Comparison of ENCODE assay signal across 18 cellular contexts in genomic region chr13:99173606-99174005, GRCh38. TPM values are rescaled to one million over a fixed set of nuclear protein-coding genes. Genes with fewer than 3 reads are reported as not detected.
A peak's percentile ranks its signal among the peaks of the same experiment; 100 is the strongest.
DNase-seq lines count a peak whose midpoint lies in the region; ATAC-seq lines count a peak whose summit lies in the region.
"Had no signal": no experiment of that assay in that cellular context is flagged by ENCODE, and none has a peak within 500 bp of the region (broad histone marks: within the 10 kb centered on the region; RNA-seq: fewer than 3 reads in every experiment).

No MANE protein-coding gene starts in this region.

- POLR2A ChIA-PET in naive thymus-derived CD8-positive, alpha-beta T cell (lab: Charles Lee) = no interaction called here

- no peak for ATAC-seq in GM21723 (IDR thresholded peaks at IDR 0.05; ENCODE audit: unreplicated experiment)
- no peak for ATAC-seq in naive thymus-derived CD8-positive, alpha-beta T cell
- ATAC-seq: CD8-positive, alpha-beta T cell; GM12878; GM23338 had no signal

- no peaks in the 10 kb centered on the region for H3K36me3 ChIP-seq in H7 (replicated peaks; ENCODE audit: control insufficient read depth, insufficient read depth, low read length)
- H3K36me3 ChIP-seq: BLaER1, HAP-1 had no signal

- peaks cover 17% of the 10 kb centered on the region for H3K4me1 Mint-ChIP-seq in activated CD4-positive, alpha-beta T cell treated with anti-CD3 and anti-CD28 coated beads, Interleukin-2, amount 10 ng/mL, durations not matched to agents 24 days and 14 days
- H3K4me1 Mint-ChIP-seq in naive thymus-derived CD8-positive, alpha-beta T cell = peaks cover 18 to 38% (median 33%) of the 10 kb centered on the region in 4 donors
- H3K4me1 Mint-ChIP-seq: GM23338 had no signal

- H3K4me3 ChIP-seq in H7 (ENCODE audit: insufficient read depth, low read depth, low read length) = no peak overlapping the region
- H3K4me3 ChIP-seq: BLaER1, GM12878, GM23338, HAP-1 had no signal

- H3K27ac Mint-ChIP-seq in activated CD4-positive, alpha-beta T cell treated with anti-CD3 and anti-CD28 coated beads, Interleukin-2, amount 10 ng/mL, durations not matched to agents 24 days and 14 days = peak overlapping the region; percentile 0
- H3K27ac Mint-ChIP-seq in naive thymus-derived CD8-positive, alpha-beta T cell = peak overlapping the region in 1 of 10 donors; percentile 9
- H3K27ac Mint-ChIP-seq: B cell; CD4-positive, CD25-positive, alpha-beta regulatory T cell; CD8-positive, alpha-beta T cell; GM23338; HFFc6 had no signal

- 0 out of 2 replicates have a peak, but pooled peaks cover 1% of the 10 kb centered on the region for H3K27me3 ChIP-seq in H7 (ENCODE audit: control insufficient read depth, insufficient read depth, low read length)
- H3K27me3 ChIP-seq: BLaER1 had no signal

- no peaks in the 10 kb centered on the region for H3K36me3 Mint-ChIP-seq in activated CD4-positive, alpha-beta T cell treated with anti-CD3 and anti-CD28 coated beads, Interleukin-2, amount 10 ng/mL, durations not matched to agents 24 days and 14 days (ENCODE audit: low read depth)
- no peaks in the 10 kb centered on the region for H3K36me3 Mint-ChIP-seq in naive thymus-derived CD8-positive, alpha-beta T cell
- H3K36me3 Mint-ChIP-seq: CD4-positive, CD25-positive, alpha-beta regulatory T cell; CD8-positive, alpha-beta T cell had no signal

- peaks cover 5% of the 10 kb centered on the region for H3K9me3 Mint-ChIP-seq in activated CD4-positive, alpha-beta T cell treated with anti-CD3 and anti-CD28 coated beads, Interleukin-2, amount 10 ng/mL, durations not matched to agents 24 days and 14 days
- H3K9me3 Mint-ChIP-seq in naive thymus-derived CD8-positive, alpha-beta T cell = no peaks in the 10 kb centered on the region
- H3K9me3 Mint-ChIP-seq: CD4-positive, CD25-positive, alpha-beta regulatory T cell; CD8-positive, alpha-beta T cell; GM23338; HFFc6 had no signal

- peaks cover 21% of the 10 kb centered on the region for H3K27me3 Mint-ChIP-seq in activated CD4-positive, alpha-beta T cell treated with anti-CD3 and anti-CD28 coated beads, Interleukin-2, amount 10 ng/mL, durations not matched to agents 24 days and 14 days
- peaks cover 0 to 7% (median 0%) of the 10 kb centered on the region in 5 donors for H3K27me3 Mint-ChIP-seq in naive thymus-derived CD8-positive, alpha-beta T cell
- H3K27me3 Mint-ChIP-seq: B cell had no signal

- intact Hi-C loops in activated CD4-positive, alpha-beta T cell treated with anti-CD3 and anti-CD28 coated beads, Interleukin-2, amount 10 ng/mL, durations not matched to agents 24 days and 14 days (cut with micrococcal nuclease) = no loop called here

- DNase-seq in activated CD4-positive, alpha-beta T cell treated with anti-CD3 and anti-CD28 coated beads, Interleukin-2, amount 10 ng/mL, durations not matched to agents 24 days and 14 days = no peak
- no peak for DNase-seq in activated CD4-positive, alpha-beta T cell treated with anti-CD3 and anti-CD28 coated beads, Interleukin-2, amount 50 U/mL, for 4 hours
- DNase-seq in H7 (peak; percentile 2), islet precursor cell (peak; percentile 12)
- no peak for DNase-seq in naive thymus-derived CD8-positive, alpha-beta T cell
- DNase-seq: CD4-positive, CD25-positive, alpha-beta regulatory T cell; CD8-positive, alpha-beta T cell; DMS 273 treated with DMSO at 0.1 percent for 48 hours; DMS79; EL; GDM1; HFFc6 had no signal

- no peak overlapping the region for H3K4me3 Mint-ChIP-seq in activated CD4-positive, alpha-beta T cell treated with anti-CD3 and anti-CD28 coated beads, Interleukin-2, amount 10 ng/mL, durations not matched to agents 24 days and 14 days
- no peak overlapping the region for H3K4me3 Mint-ChIP-seq in naive thymus-derived CD8-positive, alpha-beta T cell
- H3K4me3 Mint-ChIP-seq: B cell; CD4-positive, CD25-positive, alpha-beta regulatory T cell; CD8-positive, alpha-beta T cell; GM23338; HFFc6 had no signal

RNA-seq across cellular contexts. Expression of gene UBAC2, which starts 27.0 kb away (rescaled TPM):
- 52.6 and 52.8 TPM in 2 replicates for total RNA-seq in activated CD4-positive, alpha-beta T cell treated with anti-CD3 and anti-CD28 coated beads, Interleukin-2, amount 10 ng/mL, durations not matched to agents 24 days and 14 days
- total RNA-seq in H7 (2014; rRNA removed; shearing (Covaris generic)) = 56.9 and 67.4 TPM in 2 replicates
- total RNA-seq in naive thymus-derived CD8-positive, alpha-beta T cell = 100 to 1,000 TPM; 105 to 108 TPM
- polyA plus RNA-seq in naive thymus-derived CD8-positive, alpha-beta T cell = 100 to 1,000 TPM; 160 to 178 (median 173) TPM

Comparison
In these comparisons a context has a peak if more than half of its experiments do, and no peak if none do; other contexts are left out.
1. DNase-seq: peak in H7 (single experiment) and islet precursor cell (single experiment); none in activated CD4-positive, alpha-beta T cell treated with anti-CD3 and anti-CD28 coated beads, Interleukin-2, amount 10 ng/mL, durations not matched to agents 24 days and 14 days (single experiment), activated CD4-positive, alpha-beta T cell treated with anti-CD3 and anti-CD28 coated beads, Interleukin-2, amount 50 U/mL, for 4 hours (0 of 2) and naive thymus-derived CD8-positive, alpha-beta T cell (0 of 10).